In the genomic region with DNA sequence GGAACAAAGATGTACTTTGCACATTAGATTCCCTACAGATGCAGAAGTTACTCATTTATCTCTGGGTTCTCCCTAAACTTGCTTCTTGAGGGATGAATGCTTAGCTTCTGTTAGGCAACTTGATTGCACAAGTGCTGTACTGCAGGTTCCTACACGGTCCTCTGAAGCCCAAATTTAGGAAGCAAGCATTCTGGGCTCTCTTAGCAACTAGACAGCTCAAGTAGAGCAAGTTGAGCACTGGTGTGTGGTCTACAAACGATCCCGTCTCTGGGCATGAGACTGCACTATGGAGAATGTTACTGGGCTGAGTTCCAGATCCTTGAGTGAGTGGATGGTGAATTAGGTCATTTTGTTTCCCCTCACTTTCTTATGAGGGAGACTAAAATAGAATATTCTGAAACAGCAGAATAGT, we compare ENCODE assay signal across 14 cellular contexts. TPM values are rescaled to one million over a fixed set of nuclear protein-coding genes. Genes with fewer than 3 reads are reported as not detected.
DNase-seq lines count a peak whose midpoint lies in the region; ATAC-seq and TF ChIP-seq lines count a peak whose summit lies in the region.
"Had no signal": no experiment of that assay in that cellular context is flagged by ENCODE, and none has a peak within 500 bp of the region (broad histone marks: within the 10 kb centered on the region; RNA-seq: fewer than 3 reads in every experiment).

No MANE protein-coding gene starts in this region.

- peak; percentile 61 for DNase-seq in mammary epithelial cell
- DNase-seq in breast epithelium (ENCODE audit: low spot score in 2 of 2): no peak
- peak; percentile 9 to 81 for DNase-seq in ascending aorta (ENCODE audit: low spot score in 2 of 2)
- DNase-seq in left ventricle myocardium superior: no peak
- peak; percentile 46 for DNase-seq in ureter (ENCODE audit: low spot score)
- DNase-seq in SHP77 treated with DMSO at 0.1 percent for 48 hours (lab: John Stamatoyannopoulos, UW): no peak
- no peak for DNase-seq in Kasumi-1 (lab: John Stamatoyannopoulos, UW)
- DNase-seq in activated CD4-positive, alpha-beta T cell treated with anti-CD3 and anti-CD28 coated beads, Interleukin-2, amount 50 U/mL, for 4 hours: no peak
- DNase-seq: activated CD8-positive, alpha-beta memory T cell treated with anti-CD3 and anti-CD28 coated beads, Interleukin-2, amount 50 U/mL, for 48 hours; GDM1; heart right ventricle; NCI-H1092 treated with DMSO at 0.1 percent for 48 hours; NK-92 treated with Interleukin-12 subunit alpha and Interleukin-12 subunit beta, amount 100 ng/mL, for 24 hours; sigmoid colon had no signal

- ATAC-seq in left ventricle myocardium superior: peak; percentile 57

- H3K27me3 ChIP-seq in mammary epithelial cell (ENCODE audit: insufficient read depth, low read length): no peaks in the 10 kb centered on the region
- no peaks in the 10 kb centered on the region for H3K27me3 ChIP-seq in breast epithelium
- H3K27me3 ChIP-seq in ascending aorta: no peaks in the 10 kb centered on the region
- H3K27me3 ChIP-seq: heart right ventricle, sigmoid colon had no signal

- H3K9me3 ChIP-seq in mammary epithelial cell (replicated peaks; ENCODE audit: insufficient read depth, low read length) (no peaks in the 10 kb centered on the region), breast epithelium (no peaks in the 10 kb centered on the region), ascending aorta (no peaks in the 10 kb centered on the region)
- H3K9me3 ChIP-seq: heart right ventricle, sigmoid colon had no signal

- BruUV-seq in mammary epithelial cell (replicated peaks; lab: Mats Ljungman, UMichigan): no TSS peak

- no peak overlapping the region for H3K9ac ChIP-seq in mammary epithelial cell (ENCODE audit: insufficient read depth, low read length)

- no peak overlapping the region for H3K4me3 ChIP-seq in mammary epithelial cell (replicated peaks in 1 of 3; ENCODE audit: insufficient read depth in 1 of 3, low read depth in 2 of 3, low read length in 3 of 3)
- H3K4me3 ChIP-seq in breast epithelium: no peak overlapping the region
- H3K4me3 ChIP-seq in ascending aorta: peak overlapping the region in 1 of 2 donors; percentile 38
- H3K4me3 ChIP-seq: heart right ventricle, sigmoid colon had no signal

- H3K4me1 ChIP-seq in mammary epithelial cell (ENCODE audit: insufficient read depth, low read length): peaks cover 11% of the 10 kb centered on the region
- H3K4me1 ChIP-seq in breast epithelium: no peaks in the 10 kb centered on the region
- peaks cover 0 to 8% of the 10 kb centered on the region in 2 donors for H3K4me1 ChIP-seq in ascending aorta

- in situ Hi-C loops in mammary epithelial cell (cut with MboI; ENCODE audit: low sequenced_read_pairs in 2 of 2): no loop called here

- WGBS in mammary epithelial cell (ENCODE audit: low coverage, missing lambda C conversion rate): 6% methylated on average over 3 of the region's 3 CpGs

- H3K79me2 ChIP-seq in mammary epithelial cell (ENCODE audit: insufficient read depth, low read length): no peaks in the 10 kb centered on the region

- peak overlapping the region; percentile 44 for H3K4me2 ChIP-seq in mammary epithelial cell (ENCODE audit: insufficient read depth, low read depth, low read length)

- TF ChIP-seq POLR2A in breast epithelium (IDR thresholded peaks at IDR 0.05): no peak

- intact Hi-C loops in mammary epithelial cell (cut with micrococcal nuclease): no loop called here
- intact Hi-C loops in breast epithelium (cut with DNase I; ENCODE audit: low total_unique reads): no loop called here
- intact Hi-C loops in ascending aorta (cut with DNase I): loop anchor here (5.0 kb wide), 2 partner anchors 80 to 105 kb away; no protein-coding TSS in a partner anchor
- intact Hi-C loops in left ventricle myocardium superior (cut with micrococcal nuclease): no loop called here

- H2AFZ ChIP-seq in mammary epithelial cell (ENCODE audit: low read depth, low read length): peak overlapping the region; percentile 78

- H4K20me1 ChIP-seq in mammary epithelial cell (ENCODE audit: insufficient read depth, low read length): no peaks in the 10 kb centered on the region

- TF ChIP-seq CTCF in mammary epithelial cell (conservative IDR thresholded peaks at IDR 0.05 in 1 of 2, IDR thresholded peaks at IDR 0.05 in 1 of 2; ENCODE audit: extremely low read depth in 1 of 2, insufficient read depth in 1 of 2, low read depth in 1 of 2, low read length in 2 of 2): no peak
- no peak for TF ChIP-seq CTCF in breast epithelium (IDR thresholded peaks at IDR 0.05)
- no peak for TF ChIP-seq CTCF in ascending aorta (IDR thresholded peaks at IDR 0.05)

- H3K27ac ChIP-seq in mammary epithelial cell (ENCODE audit: insufficient read depth, low read depth, low read length): no peak overlapping the region
- no peak overlapping the region for H3K27ac ChIP-seq in breast epithelium
- H3K27ac ChIP-seq in ascending aorta: peak overlapping the region; percentile 65 to 77
- H3K27ac ChIP-seq: heart right ventricle, sigmoid colon had no signal

- CTCF ChIA-PET in mammary epithelial cell (lab: Charles Lee; ENCODE audit: low non-redundant PET): no interaction called here

- H3K36me3 ChIP-seq in mammary epithelial cell (ENCODE audit: insufficient read depth, low read length) (no peaks in the 10 kb centered on the region), breast epithelium (no peaks in the 10 kb centered on the region), ascending aorta (no peaks in the 10 kb centered on the region)
- H3K36me3 ChIP-seq: heart right ventricle, sigmoid colon had no signal

- dilution Hi-C loops in mammary epithelial cell (cut with HindIII; ENCODE audit: low sequenced_read_pairs): no loop called here

RNA-seq across cellular contexts. Expression of gene SEMA3D, which starts 14.3 kb away (rescaled TPM):
- total RNA-seq in mammary epithelial cell: 1 to 10 TPM; 3.5 to 9.5 TPM
- 5.8 TPM for polyA plus RNA-seq in mammary epithelial cell
- 4.8 TPM for polyA minus RNA-seq in mammary epithelial cell
- 1 to 10 TPM; 3.5 to 7.5 (median 7.0) TPM for total RNA-seq in breast epithelium
- total RNA-seq in ascending aorta: 4.5 TPM
- 0.94 TPM for total RNA-seq in left ventricle myocardium superior
- 32.8 TPM for total RNA-seq in ureter

Comparison
In these comparisons a context has a peak if more than half of its experiments do, and no peak if none do; other contexts are left out.
1. DNase-seq: peak in mammary epithelial cell (single experiment), ascending aorta (2 of 2) and ureter (single experiment); none in breast epithelium (0 of 2), left ventricle myocardium superior (single experiment), SHP77 treated with DMSO at 0.1 percent for 48 hours (single experiment), Kasumi-1 (0 of 2) and activated CD4-positive, alpha-beta T cell treated with anti-CD3 and anti-CD28 coated beads, Interleukin-2, amount 50 U/mL, for 4 hours (0 of 2).
2. H3K27ac ChIP-seq: peak in ascending aorta (2 of 2); none in mammary epithelial cell (single experiment) and breast epithelium (0 of 2).